In the genomic region with DNA sequence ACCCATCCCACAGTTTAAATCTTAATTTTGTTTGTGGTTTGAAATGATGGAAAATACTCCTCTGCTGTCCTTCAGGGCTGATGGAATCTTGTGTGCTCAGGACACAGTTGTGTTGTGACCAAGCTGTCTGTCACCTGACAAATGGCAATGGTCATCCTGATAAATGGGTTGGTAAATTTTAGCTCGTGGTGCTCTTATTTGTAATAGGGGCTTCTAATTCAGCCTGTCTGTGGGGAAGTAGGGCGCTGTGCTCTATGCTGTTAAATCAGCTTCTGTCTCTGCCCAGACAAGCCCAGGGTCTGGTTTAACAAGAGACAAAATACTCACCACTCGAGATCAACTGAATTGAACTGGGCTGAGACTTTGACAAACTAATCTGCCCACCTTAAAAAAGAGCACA, we compare ENCODE assay signal across 12 cellular contexts. TPM values are rescaled to one million over a fixed set of nuclear protein-coding genes. Genes with fewer than 3 reads are reported as not detected.
A peak's percentile ranks its signal among the peaks of the same experiment; 100 is the strongest.
DNase-seq lines count a peak whose midpoint lies in the region; ATAC-seq, FAIRE-seq and TF ChIP-seq lines count a peak whose summit lies in the region.
"Had no signal": no experiment of that assay in that cellular context is flagged by ENCODE, and none has a peak within 500 bp of the region (broad histone marks: within the 10 kb centered on the region; RNA-seq: fewer than 3 reads in every experiment).

No MANE protein-coding gene starts in this region.

- FAIRE-seq in keratinocyte (lab: Jason Lieb, UNC), result peak; percentile 57
- FAIRE-seq: small intestine had no signal

- H3K9me3 ChIP-seq in keratinocyte (ENCODE audit: control insufficient read depth, low read depth, low read length), result no peaks in the 10 kb centered on the region
- H3K9me3 ChIP-seq: body of pancreas, upper lobe of right lung had no signal

- peaks cover 5% of the 10 kb centered on the region for H3K9me1 ChIP-seq in keratinocyte (ENCODE audit: control insufficient read depth, extremely low read depth, insufficient read depth, low read length)

- peak overlapping the region; percentile 54 for H3K4me2 ChIP-seq in keratinocyte (ENCODE audit: control insufficient read depth, extremely low read depth, insufficient read depth, low read depth, low read length)

- H3K9ac ChIP-seq in keratinocyte (ENCODE audit: control insufficient read depth, extremely low read depth, insufficient read depth, low read length), result no peak overlapping the region

- H3K27ac Mint-ChIP-seq in stimulated activated effector memory CD8-positive, alpha-beta T cell treated with anti-CD3 and anti-CD28 coated beads, Interleukin-12 subunit alpha, Interleukin-12 subunit beta, amount 100 ng/mL, for 72 hours, result no peak overlapping the region

- H3K27ac ChIP-seq in keratinocyte (ENCODE audit: control insufficient read depth, insufficient read depth, low read length), result peak overlapping the region; percentile 11
- H3K27ac ChIP-seq: body of pancreas, upper lobe of right lung had no signal

- H3K27me3 ChIP-seq in keratinocyte (ENCODE audit: control insufficient read depth, extremely low read depth, insufficient read depth, low read length), result no peaks in the 10 kb centered on the region
- H3K27me3 ChIP-seq: body of pancreas, upper lobe of right lung had no signal

- peaks cover 23% of the 10 kb centered on the region for H3K4me1 ChIP-seq in keratinocyte (ENCODE audit: control insufficient read depth, extremely low read depth, insufficient read depth, low read length)

- peaks cover 2% of the 10 kb centered on the region for H4K20me1 ChIP-seq in keratinocyte (ENCODE audit: control insufficient read depth, extremely low read depth, insufficient read depth, low read length)

- peaks cover 0 to 5% of the 10 kb centered on the region in 2 experiments for H3K36me3 ChIP-seq in keratinocyte (ENCODE audit: control insufficient read depth in 2 of 2, extremely low read depth in 1 of 2, insufficient read depth in 2 of 2, low read length in 2 of 2)
- H3K36me3 ChIP-seq: upper lobe of right lung had no signal

- peaks cover 10% of the 10 kb centered on the region for H3K4me1 Mint-ChIP-seq in stimulated activated effector memory CD8-positive, alpha-beta T cell treated with anti-CD3 and anti-CD28 coated beads, Interleukin-12 subunit alpha, Interleukin-12 subunit beta, amount 100 ng/mL, for 72 hours

- DNase-seq in NCI-H748 (lab: John Stamatoyannopoulos, UW; ENCODE audit: unreplicated experiment) (peak; percentile 6), NCI-H748 treated with DMSO at 0.1 percent for 48 hours (lab: John Stamatoyannopoulos, UW) (no peak), astrocyte of the spinal cord (ENCODE audit: low read depth, low spot score) (peak; percentile 25), keratinocyte (ENCODE audit: low read depth, low spot score) (no peak), RPMI8226 (no peak)
- no peak for DNase-seq in stimulated activated effector memory CD8-positive, alpha-beta T cell treated with anti-CD3 and anti-CD28 coated beads, Interleukin-12 subunit alpha, Interleukin-12 subunit beta, amount 100 ng/mL, for 72 hours (ENCODE audit: low spot score in 2 of 2)
- DNase-seq in stimulated activated CD4-positive, alpha-beta T cell treated with anti-CD3 and anti-CD28 coated beads, Interleukin-4, amount 100 ng/mL, for 4 hours, result no peak
- DNase-seq: body of pancreas, NCI-H2171, small intestine, upper lobe of right lung had no signal

- H2AFZ ChIP-seq in keratinocyte (ENCODE audit: control insufficient read depth, low read length), result no peak overlapping the region

- no peaks in the 10 kb centered on the region for H3K36me3 Mint-ChIP-seq in stimulated activated effector memory CD8-positive, alpha-beta T cell treated with anti-CD3 and anti-CD28 coated beads, Interleukin-12 subunit alpha, Interleukin-12 subunit beta, amount 100 ng/mL, for 72 hours

- TF ChIP-seq CTCF in astrocyte of the spinal cord (IDR thresholded peaks at IDR 0.05; ENCODE audit: low read depth, low read length), result no peak
- no peak for TF ChIP-seq CTCF in keratinocyte (optimal IDR thresholded peaks at IDR 0.05 in 1 of 3, IDR thresholded peaks at IDR 0.05 in 1 of 3, conservative IDR thresholded peaks at IDR 0.05 in 1 of 3; ENCODE audit: extremely low read depth in 1 of 3, insufficient read depth in 2 of 3, low read length in 3 of 3)

- H3K79me2 ChIP-seq in keratinocyte (ENCODE audit: control insufficient read depth, insufficient read depth, low read length), result peaks cover 68% of the 10 kb centered on the region

- peak overlapping the region; percentile 23 for H3K4me3 Mint-ChIP-seq in stimulated activated effector memory CD8-positive, alpha-beta T cell treated with anti-CD3 and anti-CD28 coated beads, Interleukin-12 subunit alpha, Interleukin-12 subunit beta, amount 100 ng/mL, for 72 hours

- H3K4me3 ChIP-seq in astrocyte of the spinal cord (ENCODE audit: low read depth, low read length), result no peak overlapping the region
- H3K4me3 ChIP-seq in keratinocyte (ENCODE audit: control insufficient read depth in 2 of 3, extremely low read depth in 1 of 3, insufficient read depth in 2 of 3, low read depth in 1 of 3, low read length in 3 of 3), result peak overlapping the region in 1 of 3 experiments; percentile 17
- H3K4me3 ChIP-seq: body of pancreas, upper lobe of right lung had no signal

- in situ Hi-C loops in astrocyte of the spinal cord (cut with HindIII; ENCODE audit: low sequenced_read_pairs), result no loop called here

- H3K9me3 Mint-ChIP-seq in stimulated activated effector memory CD8-positive, alpha-beta T cell treated with anti-CD3 and anti-CD28 coated beads, Interleukin-12 subunit alpha, Interleukin-12 subunit beta, amount 100 ng/mL, for 72 hours, result no peaks in the 10 kb centered on the region

- ATAC-seq in stimulated activated effector memory CD8-positive, alpha-beta T cell treated with anti-CD3 and anti-CD28 coated beads, Interleukin-12 subunit alpha, Interleukin-12 subunit beta, amount 100 ng/mL, for 72 hours, result no peak
- no peak for ATAC-seq in HG03460 (IDR thresholded peaks at IDR 0.05; ENCODE audit: unreplicated experiment)
- ATAC-seq: upper lobe of right lung had no signal

- dilution Hi-C loops in keratinocyte (cut with MboI; ENCODE audit: extremely low pct_ligation_motif_present, low sequenced_read_pairs), result no loop called here

RNA-seq across cellular contexts. Expression of a gene that starts 4.5 kb away (rescaled TPM):
- not detected in 3 replicates for polyA plus RNA-seq in keratinocyte
- polyA plus RNA-seq in keratinocyte (2011; ENCODE audit: low read depth), result not detected
- polyA plus RNA-seq in keratinocyte (2011; cell fraction: cytosol; rRNA removed), result not detected in 2 replicates
- not detected in 2 replicates for polyA plus RNA-seq in keratinocyte (2011; cell fraction: nucleus; rRNA removed)
- polyA plus RNA-seq in keratinocyte (2012; ENCODE audit: low replicate concordance), result 0.34 TPM in 1 of 2 replicates, not detected in the other
- not detected in 3 replicates for polyA minus RNA-seq in keratinocyte
- not detected for polyA minus RNA-seq in keratinocyte (2011; cell fraction: cytosol; rRNA and poly(A)+ RNA removed)
- polyA minus RNA-seq in keratinocyte (2011; cell fraction: nucleus; rRNA and poly(A)+ RNA removed), result 0.39 TPM in 1 of 2 replicates, not detected in the other

Comparison
In these comparisons a context has a peak if more than half of its experiments do, and no peak if none do; other contexts are left out.
1. DNase-seq: peak in NCI-H748 (single experiment) and astrocyte of the spinal cord (single experiment); none in NCI-H748 treated with DMSO at 0.1 percent for 48 hours (single experiment), keratinocyte (single experiment), stimulated activated effector memory CD8-positive, alpha-beta T cell treated with anti-CD3 and anti-CD28 coated beads, Interleukin-12 subunit alpha, Interleukin-12 subunit beta, amount 100 ng/mL, for 72 hours (0 of 2), RPMI8226 (single experiment) and stimulated activated CD4-positive, alpha-beta T cell treated with anti-CD3 and anti-CD28 coated beads, Interleukin-4, amount 100 ng/mL, for 4 hours (0 of 2).